Comparison of ENCODE assay signal across 22 cellular contexts in the genomic region with DNA sequence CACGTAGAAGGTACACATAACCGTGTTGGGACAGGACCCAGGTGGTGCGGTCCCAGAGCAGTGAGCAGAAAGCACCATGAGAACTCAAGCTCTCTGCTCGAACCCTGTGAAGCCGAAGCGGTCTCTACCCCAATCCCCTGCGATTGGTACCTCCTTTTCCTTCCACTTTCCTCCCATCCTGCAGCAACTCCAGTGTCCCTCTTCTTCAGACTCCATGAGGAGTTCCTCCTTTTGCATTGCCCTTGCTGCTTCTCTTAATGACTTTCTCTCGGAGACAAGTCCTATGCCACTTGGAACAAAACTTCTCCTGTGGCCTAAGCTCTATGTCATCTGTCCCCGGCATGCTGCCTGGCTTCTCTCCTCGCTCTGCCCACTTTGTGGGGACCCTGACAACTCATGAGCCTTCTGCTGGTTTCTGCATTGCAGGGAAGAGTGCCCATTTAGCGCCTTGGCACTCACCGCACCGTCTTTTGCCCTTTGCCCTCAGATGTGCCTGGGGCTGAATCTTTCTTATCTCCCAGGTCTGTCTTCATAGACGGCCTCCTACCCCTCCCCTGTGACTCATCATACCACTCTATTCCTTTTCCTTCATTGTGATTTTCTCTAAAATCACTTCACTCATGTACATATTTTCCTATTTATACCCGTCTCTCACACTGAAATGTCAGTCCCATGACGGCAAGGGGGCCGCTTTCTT. TPM values are rescaled to one million over a fixed set of nuclear protein-coding genes. Genes with fewer than 3 reads are reported as not detected.
DNase-seq lines count a peak whose midpoint lies in the region; ATAC-seq and TF ChIP-seq lines count a peak whose summit lies in the region.
"Had no signal": no experiment of that assay in that cellular context is flagged by ENCODE, and none has a peak within 500 bp of the region (broad histone marks: within the 10 kb centered on the region; RNA-seq: fewer than 3 reads in every experiment).

No MANE protein-coding gene starts in this region.

- H3K79me2 ChIP-seq in mammary epithelial cell (ENCODE audit: insufficient read depth, low read length): no peaks in the 10 kb centered on the region

- H3K36me3 Mint-ChIP-seq in activated naive CD4-positive, alpha-beta T cell treated with anti-CD3 and anti-CD28 coated beads for 36 hours (ENCODE audit: low read depth): peaks cover under 1% of the 10 kb centered on the region
- peaks cover 46% of the 10 kb centered on the region for H3K36me3 Mint-ChIP-seq in CD4-positive, alpha-beta T cell (ENCODE audit: low read depth)
- H3K36me3 Mint-ChIP-seq in central memory CD8-positive, alpha-beta T cell (ENCODE audit: insufficient read depth): peaks cover 12% of the 10 kb centered on the region
- peaks cover under 1 to 35% (median 14%) of the 10 kb centered on the region in 5 donors for H3K36me3 Mint-ChIP-seq in naive thymus-derived CD4-positive, alpha-beta T cell

- H3K27ac Mint-ChIP-seq in activated naive CD4-positive, alpha-beta T cell treated with anti-CD3 and anti-CD28 coated beads for 36 hours: peak overlapping the region; percentile 0
- peak overlapping the region; percentile 97 for H3K27ac Mint-ChIP-seq in CD4-positive, alpha-beta T cell
- peak overlapping the region; percentile 16 for H3K27ac Mint-ChIP-seq in central memory CD8-positive, alpha-beta T cell (ENCODE audit: low read depth)
- peak overlapping the region in 8 of 9 donors; percentile 44 to 100 (median 99) for H3K27ac Mint-ChIP-seq in naive thymus-derived CD4-positive, alpha-beta T cell
- H3K27ac Mint-ChIP-seq: HFFc6 had no signal

- peaks cover 67 to 90% of the 10 kb centered on the region in 2 donors for H3K4me1 ChIP-seq in naive thymus-derived CD4-positive, alpha-beta T cell (ENCODE audit: control insufficient read depth in 2 of 2, insufficient read depth in 2 of 2, low read length in 2 of 2)
- no peaks in the 10 kb centered on the region for H3K4me1 ChIP-seq in mammary epithelial cell (ENCODE audit: insufficient read depth, low read length)

- H3K9me3 Mint-ChIP-seq in activated naive CD4-positive, alpha-beta T cell treated with anti-CD3 and anti-CD28 coated beads for 36 hours: no peaks in the 10 kb centered on the region
- H3K9me3 Mint-ChIP-seq in CD4-positive, alpha-beta T cell: no peaks in the 10 kb centered on the region
- no peaks in the 10 kb centered on the region for H3K9me3 Mint-ChIP-seq in central memory CD8-positive, alpha-beta T cell
- H3K9me3 Mint-ChIP-seq in naive thymus-derived CD4-positive, alpha-beta T cell: no peaks in the 10 kb centered on the region
- H3K9me3 Mint-ChIP-seq: HFFc6 had no signal

- CTCF ChIA-PET in activated naive CD4-positive, alpha-beta T cell treated with anti-CD3 and anti-CD28 coated beads for 36 hours (lab: Charles Lee): interaction anchor here (4.1 kb wide), 1 partner anchor 10 kb away, joined by 18 read pairs; the partner anchor contains the start of gene ZNF831
- CTCF ChIA-PET in CD4-positive, alpha-beta T cell (lab: Charles Lee): interaction anchor here (1.2 to 1.6 kb wide), 3 partner anchors 53 to 66 kb away, joined by 3 to 4 read pairs (median 4); no protein-coding TSS in a partner anchor
- CTCF ChIA-PET in naive thymus-derived CD4-positive, alpha-beta T cell (lab: Charles Lee): interaction anchor here (0.5 to 1.6 kb wide), 7 partner anchors 19 to 67 kb away, joined by 3 to 11 read pairs (median 3); no protein-coding TSS in a partner anchor
- CTCF ChIA-PET in mammary epithelial cell (lab: Charles Lee; ENCODE audit: low non-redundant PET): no interaction called here

- H4K20me1 ChIP-seq in mammary epithelial cell (ENCODE audit: insufficient read depth, low read length): no peaks in the 10 kb centered on the region
- H4K20me1 ChIP-seq: BLaER1 treated with 17β-estradiol and CSF1 and Interleukin-3, amounts not matched to agents 10 nM and 100 nM had no signal

- ATAC-seq in CD4-positive, alpha-beta T cell (ENCODE audit: poor library complexity): no peak
- ATAC-seq in central memory CD8-positive, alpha-beta T cell (replicated peaks; ENCODE audit: extremely low read depth, poor library complexity, severe bottlenecking): no peak
- no peak for ATAC-seq in naive thymus-derived CD4-positive, alpha-beta T cell
- ATAC-seq in Right ventricle myocardium inferior: no peak

- POLR2A ChIA-PET in CD4-positive, alpha-beta T cell (lab: Charles Lee): interaction anchor here (1.1 to 11.4 kb wide), 3 partner anchors 8 to 34 kb away, joined by 3 to 203 read pairs (median 129); partner anchors contain the start of gene ZNF831
- POLR2A ChIA-PET in naive thymus-derived CD4-positive, alpha-beta T cell (lab: Charles Lee): interaction anchor here (0.9 to 11.6 kb wide), 5 partner anchors 10 to 150 kb away, joined by 3 to 172 read pairs (median 4); partner anchors contain the start of gene ZNF831

- no peak for DNase-seq in activated naive CD4-positive, alpha-beta T cell treated with anti-CD3 and anti-CD28 coated beads for 36 hours
- no peak for DNase-seq in activated naive CD4-positive, alpha-beta T cell treated with Interleukin-2 at 50 U/mL for 16 hours
- no peak for DNase-seq in CD4-positive, alpha-beta T cell
- no peak for DNase-seq in central memory CD8-positive, alpha-beta T cell (ENCODE audit: low spot score in 2 of 2)
- no peak for DNase-seq in naive thymus-derived CD4-positive, alpha-beta T cell
- DNase-seq in mammary epithelial cell (no peak), Right ventricle myocardium inferior (ENCODE audit: missing footprints) (no peak), CD1c-positive myeloid dendritic cell (ENCODE audit: extremely low spot score) (no peak)
- DNase-seq: Caco-2, DMS153, GDM1, H7, HFFc6, KG1, MV-4-11, NCI-H187, NCI-H2227 treated with DMSO at 0.1 percent for 48 hours, NCI-H510A treated with DMSO at 0.1 percent for 48 hours, NCI-H774, SHP77 had no signal

- WGBS in mammary epithelial cell (ENCODE audit: low coverage, missing lambda C conversion rate): 65% methylated on average over 16 of the region's 17 CpGs

- H3K4me3 Mint-ChIP-seq in activated naive CD4-positive, alpha-beta T cell treated with anti-CD3 and anti-CD28 coated beads for 36 hours: no peak overlapping the region
- peak overlapping the region; percentile 13 for H3K4me3 Mint-ChIP-seq in CD4-positive, alpha-beta T cell
- no peak overlapping the region for H3K4me3 Mint-ChIP-seq in central memory CD8-positive, alpha-beta T cell
- H3K4me3 Mint-ChIP-seq in naive thymus-derived CD4-positive, alpha-beta T cell: peak overlapping the region in 9 of 10 donors; percentile 2 to 82 (median 38)
- H3K4me3 Mint-ChIP-seq: HFFc6 had no signal

- no peak overlapping the region for H3K9ac ChIP-seq in mammary epithelial cell (ENCODE audit: insufficient read depth, low read length)
- H3K9ac ChIP-seq: BLaER1 treated with 17β-estradiol and CSF1 and Interleukin-3, amounts not matched to agents 10 nM and 100 nM had no signal

- intact Hi-C loops in activated naive CD4-positive, alpha-beta T cell treated with anti-CD3 and anti-CD28 coated beads for 36 hours (cut with micrococcal nuclease): no loop called here
- intact Hi-C loops in CD4-positive, alpha-beta T cell (cut with DNase I, micrococcal nuclease): loop anchor here (5.0 kb wide), 2 partner anchors 53 to 122 kb away; partner anchors contain the start of gene ATP5F1E (in 2 of the 2)
- intact Hi-C loops in naive thymus-derived CD4-positive, alpha-beta T cell (cut with micrococcal nuclease): no loop called here
- intact Hi-C loops in mammary epithelial cell (cut with micrococcal nuclease): no loop called here
- intact Hi-C loops in Right ventricle myocardium inferior (cut with DNase I): no loop called here

- dilution Hi-C loops in mammary epithelial cell (cut with HindIII; ENCODE audit: low sequenced_read_pairs): no loop called here

- H3K4me1 Mint-ChIP-seq in activated naive CD4-positive, alpha-beta T cell treated with anti-CD3 and anti-CD28 coated beads for 36 hours (ENCODE audit: low read depth): peaks cover 87% of the 10 kb centered on the region
- H3K4me1 Mint-ChIP-seq in CD4-positive, alpha-beta T cell (ENCODE audit: low read depth): peaks cover 98% of the 10 kb centered on the region
- H3K4me1 Mint-ChIP-seq in central memory CD8-positive, alpha-beta T cell: peaks cover 79% of the 10 kb centered on the region
- H3K4me1 Mint-ChIP-seq in naive thymus-derived CD4-positive, alpha-beta T cell: peaks cover 51 to 99% (median 95%) of the 10 kb centered on the region in 7 donors

- H3K27me3 Mint-ChIP-seq in activated naive CD4-positive, alpha-beta T cell treated with anti-CD3 and anti-CD28 coated beads for 36 hours (ENCODE audit: low read depth): no peaks in the 10 kb centered on the region
- H3K27me3 Mint-ChIP-seq in CD4-positive, alpha-beta T cell: no peaks in the 10 kb centered on the region
- no peaks in the 10 kb centered on the region for H3K27me3 Mint-ChIP-seq in central memory CD8-positive, alpha-beta T cell
- H3K27me3 Mint-ChIP-seq in naive thymus-derived CD4-positive, alpha-beta T cell: no peaks in the 10 kb centered on the region

- no TSS peak for BruUV-seq in mammary epithelial cell (replicated peaks; lab: Mats Ljungman, UMichigan)

- in situ Hi-C loops in mammary epithelial cell (cut with MboI; ENCODE audit: low sequenced_read_pairs in 2 of 2): no loop called here

- H3K4me2 ChIP-seq in mammary epithelial cell (ENCODE audit: insufficient read depth, low read depth, low read length): no peak overlapping the region

- H3K27me3 ChIP-seq in CD4-positive, alpha-beta T cell (ENCODE audit: control insufficient read depth, insufficient read depth, low read length): no peaks in the 10 kb centered on the region
- H3K27me3 ChIP-seq in naive thymus-derived CD4-positive, alpha-beta T cell (ENCODE audit: control insufficient read depth in 2 of 2, insufficient read depth in 2 of 2, low read length in 2 of 2): no peaks in the 10 kb centered on the region
- H3K27me3 ChIP-seq in mammary epithelial cell (ENCODE audit: insufficient read depth, low read length): peaks cover 14% of the 10 kb centered on the region

- no peak overlapping the region for H3K4me3 ChIP-seq in naive thymus-derived CD4-positive, alpha-beta T cell (ENCODE audit: low read length)
- H3K4me3 ChIP-seq in mammary epithelial cell (replicated peaks in 1 of 3; ENCODE audit: insufficient read depth in 1 of 3, low read depth in 2 of 3, low read length in 3 of 3): no peak overlapping the region
- H3K4me3 ChIP-seq: BLaER1 treated with 17β-estradiol and CSF1 and Interleukin-3, amounts not matched to agents 10 nM and 100 nM had no signal

- no peaks in the 10 kb centered on the region for H3K36me3 ChIP-seq in naive thymus-derived CD4-positive, alpha-beta T cell (ENCODE audit: control insufficient read depth in 2 of 3, insufficient read depth in 3 of 3, low read length in 3 of 3)
- H3K36me3 ChIP-seq in mammary epithelial cell (ENCODE audit: insufficient read depth, low read length): no peaks in the 10 kb centered on the region
- H3K36me3 ChIP-seq: BLaER1 treated with 17β-estradiol and CSF1 and Interleukin-3, amounts not matched to agents 10 nM and 100 nM had no signal

- no peak for TF ChIP-seq CTCF in CD4-positive, alpha-beta T cell (IDR thresholded peaks at IDR 0.05)
- no peak for TF ChIP-seq CTCF in mammary epithelial cell (conservative IDR thresholded peaks at IDR 0.05 in 1 of 2, IDR thresholded peaks at IDR 0.05 in 1 of 2; ENCODE audit: extremely low read depth in 1 of 2, insufficient read depth in 1 of 2, low read depth in 1 of 2, low read length in 2 of 2)

- H3K27ac ChIP-seq in CD4-positive, alpha-beta T cell (ENCODE audit: low read depth, low read length): no peak overlapping the region
- no peak overlapping the region for H3K27ac ChIP-seq in naive thymus-derived CD4-positive, alpha-beta T cell (ENCODE audit: low read depth, low read length)
- no peak overlapping the region for H3K27ac ChIP-seq in mammary epithelial cell (ENCODE audit: insufficient read depth, low read depth, low read length)
- H3K27ac ChIP-seq: BLaER1 treated with 17β-estradiol and CSF1 and Interleukin-3, amounts not matched to agents 10 nM and 100 nM had no signal

- H3K9me3 ChIP-seq in CD4-positive, alpha-beta T cell (ENCODE audit: control insufficient read depth, low read length): no peaks in the 10 kb centered on the region
- no peaks in the 10 kb centered on the region for H3K9me3 ChIP-seq in naive thymus-derived CD4-positive, alpha-beta T cell (ENCODE audit: control insufficient read depth in 2 of 3, low read length in 3 of 3)
- no peaks in the 10 kb centered on the region for H3K9me3 ChIP-seq in mammary epithelial cell (replicated peaks; ENCODE audit: insufficient read depth, low read length)
- H3K9me3 ChIP-seq: BLaER1 treated with 17β-estradiol and CSF1 and Interleukin-3, amounts not matched to agents 10 nM and 100 nM; Caco-2 had no signal

- no peak overlapping the region for H2AFZ ChIP-seq in mammary epithelial cell (ENCODE audit: low read depth, low read length)

RNA-seq across cellular contexts. Expression of gene ZNF831, which starts 9.2 kb away (rescaled TPM):
- 1 to 10 TPM; 5.1 to 6.0 TPM for total RNA-seq in activated naive CD4-positive, alpha-beta T cell treated with anti-CD3 and anti-CD28 coated beads for 36 hours
- total RNA-seq in CD4-positive, alpha-beta T cell: 10 to 100 TPM; 24.9 to 25.9 TPM
- 10 to 100 TPM in 4 of 5 experiments, 1 to 10 TPM in 1; 8.5 to 37.8 (median 35.5) TPM for total RNA-seq in naive thymus-derived CD4-positive, alpha-beta T cell
- polyA plus RNA-seq in naive thymus-derived CD4-positive, alpha-beta T cell: 1 to 10 TPM; 5.6 to 7.8 TPM
- total RNA-seq in mammary epithelial cell (not detected), Right ventricle myocardium inferior (0.11 TPM)
- polyA plus RNA-seq in mammary epithelial cell: not detected
- polyA minus RNA-seq in mammary epithelial cell: 0.05 TPM
- total RNA-seq: Caco-2, Daoy, H7, HFFc6 had no signal

Comparison
In these comparisons a context has a peak if more than half of its experiments do, and no peak if none do; other contexts are left out.
1. H3K27ac Mint-ChIP-seq: peak in every context shown above with its lines; median percentile 99 in naive thymus-derived CD4-positive, alpha-beta T cell; 97 in CD4-positive, alpha-beta T cell; 16 in central memory CD8-positive, alpha-beta T cell; 0 in activated naive CD4-positive, alpha-beta T cell treated with anti-CD3 and anti-CD28 coated beads for 36 hours.
2. H3K4me3 Mint-ChIP-seq: peak in CD4-positive, alpha-beta T cell (single experiment) and naive thymus-derived CD4-positive, alpha-beta T cell (9 of 10); none in activated naive CD4-positive, alpha-beta T cell treated with anti-CD3 and anti-CD28 coated beads for 36 hours (single experiment) and central memory CD8-positive, alpha-beta T cell (single experiment).
3. intact Hi-C loops: an anchor here in CD4-positive, alpha-beta T cell (5.0 kb wide); none called in activated naive CD4-positive, alpha-beta T cell treated with anti-CD3 and anti-CD28 coated beads for 36 hours, naive thymus-derived CD4-positive, alpha-beta T cell, mammary epithelial cell and Right ventricle myocardium inferior.